ENCODE assay signal across 1 cellular context in the genomic region with DNA sequence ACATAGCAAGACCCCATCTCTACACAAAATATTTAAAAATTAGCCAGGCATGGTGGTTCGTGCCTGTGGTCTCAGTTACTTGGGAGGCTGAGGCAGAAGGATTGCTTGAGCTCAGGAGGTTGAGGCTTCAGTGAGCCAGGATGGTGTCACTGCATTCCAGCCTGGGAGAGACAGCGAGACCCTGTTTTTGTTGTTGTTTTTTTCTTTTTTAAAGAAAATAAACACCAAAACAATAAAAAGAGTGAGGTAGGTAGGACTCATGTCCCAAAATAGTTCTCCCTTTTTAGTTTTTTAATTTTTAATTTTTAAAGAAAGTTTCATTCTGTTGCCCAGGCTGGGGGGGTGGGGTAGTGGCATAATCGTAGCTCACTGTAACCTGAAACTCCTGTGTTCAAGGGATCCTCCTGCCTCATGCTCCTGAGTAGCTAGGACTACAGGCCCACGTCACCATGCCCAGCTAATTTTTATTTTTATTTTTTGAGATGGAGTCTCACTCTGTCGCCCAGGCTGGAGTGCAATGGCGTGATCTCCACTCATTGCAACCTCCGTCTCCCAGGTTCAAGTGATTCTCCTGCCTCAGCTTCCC.
TF ChIP-seq lines count a peak whose summit lies in the region.

No MANE protein-coding gene starts in this region.

TF ChIP-seq in IMR-90, 13 proteins besides CTCF, POLR2A, EP300 and RAD21 (continued from another document):
- TF ChIP-seq, protein P1, sequence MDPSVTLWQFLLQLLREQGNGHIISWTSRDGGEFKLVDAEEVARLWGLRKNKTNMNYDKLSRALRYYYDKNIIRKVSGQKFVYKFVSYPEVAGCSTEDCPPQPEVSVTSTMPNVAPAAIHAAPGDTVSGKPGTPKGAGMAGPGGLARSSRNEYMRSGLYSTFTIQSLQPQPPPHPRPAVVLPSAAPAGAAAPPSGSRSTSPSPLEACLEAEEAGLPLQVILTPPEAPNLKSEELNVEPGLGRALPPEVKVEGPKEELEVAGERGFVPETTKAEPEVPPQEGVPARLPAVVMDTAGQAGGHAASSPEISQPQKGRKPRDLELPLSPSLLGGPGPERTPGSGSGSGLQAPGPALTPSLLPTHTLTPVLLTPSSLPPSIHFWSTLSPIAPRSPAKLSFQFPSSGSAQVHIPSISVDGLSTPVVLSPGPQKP (IDR thresholded peaks at IDR 0.05; ENCODE audit: borderline replicate concordance, low read depth, low read length) = no peak
- TF ChIP-seq MAFK (IDR thresholded peaks at IDR 0.05; ENCODE audit: low read depth, low read length) = no peak
- no peak for TF ChIP-seq MXI1 (IDR thresholded peaks at IDR 0.05; ENCODE audit: borderline replicate concordance, low read depth, low read length)
- no peak for TF ChIP-seq SMC3 (IDR thresholded peaks at IDR 0.05; ENCODE audit: low read depth, low read length)
- no peak for TF ChIP-seq CHD1 (IDR thresholded peaks at IDR 0.05; ENCODE audit: low read depth, low read length)
- no peak for TF ChIP-seq RFX5 (IDR thresholded peaks at IDR 0.05; ENCODE audit: low read depth, low read length)
- TF ChIP-seq, protein P2, sequence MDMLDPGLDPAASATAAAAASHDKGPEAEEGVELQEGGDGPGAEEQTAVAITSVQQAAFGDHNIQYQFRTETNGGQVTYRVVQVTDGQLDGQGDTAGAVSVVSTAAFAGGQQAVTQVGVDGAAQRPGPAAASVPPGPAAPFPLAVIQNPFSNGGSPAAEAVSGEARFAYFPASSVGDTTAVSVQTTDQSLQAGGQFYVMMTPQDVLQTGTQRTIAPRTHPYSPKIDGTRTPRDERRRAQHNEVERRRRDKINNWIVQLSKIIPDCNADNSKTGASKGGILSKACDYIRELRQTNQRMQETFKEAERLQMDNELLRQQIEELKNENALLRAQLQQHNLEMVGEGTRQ (IDR thresholded peaks at IDR 0.05; ENCODE audit: low read depth, low read length) = no peak
